In the genomic region with DNA sequence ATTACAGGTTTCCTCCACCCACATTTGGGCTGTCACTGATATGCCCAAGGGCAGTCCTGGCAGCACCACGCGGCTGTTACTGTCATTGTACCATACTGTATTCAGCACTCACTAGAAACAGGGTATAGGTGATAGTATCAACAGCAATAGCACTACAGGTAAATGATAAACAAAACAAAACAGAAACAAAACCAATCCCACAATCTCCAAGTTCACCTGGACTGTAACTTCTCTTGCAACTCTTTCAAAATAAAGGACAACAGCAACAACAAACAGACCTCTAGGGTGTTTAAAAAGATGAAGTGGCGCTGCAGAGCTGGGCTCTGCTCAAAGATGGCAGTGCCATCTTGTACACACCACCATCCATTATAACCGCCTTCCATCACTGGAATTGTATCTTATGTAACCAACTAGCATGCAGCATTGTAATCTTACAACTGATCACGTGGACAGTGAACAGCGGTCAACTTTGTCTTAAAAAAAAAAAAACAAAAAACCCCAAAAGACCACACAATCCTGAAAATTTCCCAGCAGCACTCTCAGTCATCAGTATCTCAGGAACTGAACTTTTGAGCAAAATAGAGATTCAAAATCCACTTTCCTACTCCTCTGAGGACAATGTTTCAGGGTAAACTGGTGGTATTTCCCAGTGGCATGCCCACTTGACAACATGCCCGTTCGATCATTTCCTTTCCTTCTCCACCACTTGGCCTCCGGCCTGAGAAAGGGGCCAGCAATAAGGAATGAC, we compare ENCODE assay signal across 8 cellular contexts. TPM values are rescaled to one million over a fixed set of nuclear protein-coding genes. Genes with fewer than 3 reads are reported as not detected.
DNase-seq lines count a peak whose midpoint lies in the region; ATAC-seq, FAIRE-seq and TF ChIP-seq lines count a peak whose summit lies in the region.

No MANE protein-coding gene starts in this region.

- peak; percentile 80 for DNase-seq in HT-29 (ENCODE audit: low spot score)
- peak; percentile 82 for DNase-seq in RPMI8226
- DNase-seq in GM12878 (ENCODE audit: low read depth, low spot score), result no peak
- DNase-seq in kidney epithelial cell (ENCODE audit: low read depth), result no peak
- peak; percentile 55 for DNase-seq in stimulated activated CD4-positive, alpha-beta T cell treated with anti-CD3 and anti-CD28 coated beads, Interleukin-4, amount 100 ng/mL, for 24 hours

- no peak for TF ChIP-seq RAD21 in GM12878 (IDR thresholded peaks at IDR 0.05; ENCODE audit: insufficient read depth, low read depth, low read length)

- no peaks in the 10 kb centered on the region for H3K27me3 ChIP-seq in BLaER1
- no peaks in the 10 kb centered on the region for H3K27me3 ChIP-seq in GM12878 (replicated peaks in 1 of 2; ENCODE audit: control insufficient read depth in 2 of 2, insufficient read depth in 2 of 2, low read length in 1 of 2)
- H3K27me3 ChIP-seq in kidney epithelial cell (ENCODE audit: control insufficient read depth, insufficient read depth, low read length), result no peaks in the 10 kb centered on the region

- H3K9ac ChIP-seq in BLaER1 (peak overlapping the region; percentile 100), GM12878 (ENCODE audit: control insufficient read depth, insufficient read depth, low read length) (peak overlapping the region; percentile 97)

- H3K36me3 ChIP-seq in BLaER1 (peaks cover 64% of the 10 kb centered on the region), GM12878 (ENCODE audit: control insufficient read depth in 2 of 2, insufficient read depth in 2 of 2, low read length in 1 of 2) (peaks cover 5 to 19% of the 10 kb centered on the region in 2 experiments; a peak in 3 of 4 replicates), kidney epithelial cell (ENCODE audit: control insufficient read depth, insufficient read depth, low read length) (peaks cover 5% of the 10 kb centered on the region)

- H4K20me1 ChIP-seq in BLaER1 (peaks cover 11% of the 10 kb centered on the region; the same call in 1 of the 2 replicates), GM12878 (ENCODE audit: control insufficient read depth, insufficient read depth) (no peaks in the 10 kb centered on the region)

- H3K27ac ChIP-seq in BLaER1 (peak overlapping the region; percentile 100), GM12878 (ENCODE audit: control insufficient read depth, insufficient read depth) (peak overlapping the region; percentile 97)

- H3K4me3 ChIP-seq in BLaER1 (peak overlapping the region; percentile 95), GM12878 (peak overlapping the region; percentile 91), kidney epithelial cell (ENCODE audit: low read depth, low read length) (peak overlapping the region; percentile 79)

- in situ Hi-C loops in GM12878 (cut with MboI), result loop anchor here (5.0 to 10.0 kb wide), 2 partner anchors 109 to 369 kb away; no protein-coding TSS in a partner anchor

- TF ChIP-seq EP300 in GM12878 (IDR thresholded peaks at IDR 0.05; ENCODE audit: borderline replicate concordance in 1 of 2, control insufficient read depth in 1 of 2, low read depth in 2 of 2, low read length in 2 of 2), result no peak

- H3K4me2 ChIP-seq in BLaER1 (peak overlapping the region; percentile 79), GM12878 (ENCODE audit: control insufficient read depth, insufficient read depth) (peak overlapping the region; percentile 82)

- intact Hi-C loops in GM12878 (cut with micrococcal nuclease; ENCODE audit: unreplicated experiment), result loop anchor here (5.0 to 10.0 kb wide), 3 partner anchors 231 to 491 kb away; a partner anchor contains a TSS

- SMC1A ChIA-PET in GM12878 (lab: Charles Lee; ENCODE audit: uncharacterized antibody, unreplicated experiment), result interaction anchor here (0.6 to 9.7 kb wide), 8 partner anchors 52 to 477 kb away, joined by 3 to 81 read pairs (median 6); no protein-coding TSS in a partner anchor

- H3K9me3 ChIP-seq in BLaER1 (no peaks in the 10 kb centered on the region), GM12878 (replicated peaks; ENCODE audit: control insufficient read depth, insufficient read depth, low read length) (no peaks in the 10 kb centered on the region)

- FAIRE-seq in GM12878 (lab: Jason Lieb, UNC), result no peak

- WGBS in GM12878 (ENCODE audit: insufficient coverage, insufficient replicate concordance, low lambda C conversion rate, missing lambda C conversion rate), result 10% methylated on average over 9 of the region's 9 CpGs

- CTCF ChIA-PET in GM12878 (lab: Yijun Ruan, JAX), result interaction anchor here (2.2 kb wide), 1 partner anchor 106 kb away, joined by 8 read pairs; no protein-coding TSS in a partner anchor

- no peak overlapping the region for H2AFZ ChIP-seq in GM12878 (ENCODE audit: control insufficient read depth, low read depth, low read length)

- no TSS peak for BruUV-seq in GM12878 (replicated peaks; lab: Mats Ljungman, UMichigan)

- POLR2A ChIA-PET in GM12878 (lab: Charles Lee), result interaction anchor here (2.8 kb wide), 1 partner anchor 120 kb away, joined by 15 read pairs; no protein-coding TSS in a partner anchor

- H3K4me1 ChIP-seq in BLaER1 (peaks cover 16% of the 10 kb centered on the region), GM12878 (ENCODE audit: control insufficient read depth, insufficient read depth, low read length) (peaks cover 6% of the 10 kb centered on the region)

- no peak for TF ChIP-seq CTCF in GM12878 (IDR thresholded peaks at IDR 0.05 in 2 of 3, conservative IDR thresholded peaks at IDR 0.05 in 1 of 3; ENCODE audit: control insufficient read depth in 2 of 3, extremely low read depth in 1 of 3, insufficient read depth in 1 of 3, low read depth in 3 of 3, low read length in 3 of 3)
- TF ChIP-seq CTCF in kidney epithelial cell (IDR thresholded peaks at IDR 0.05; ENCODE audit: insufficient read depth, low read length, poor library complexity, severe bottlenecking), result no peak

- peaks cover 87% of the 10 kb centered on the region for H3K79me2 ChIP-seq in GM12878 (ENCODE audit: control insufficient read depth, insufficient read depth, low read length)

- RAD21 ChIA-PET in GM12878 (lab: Charles Lee; ENCODE audit: unreplicated experiment), result interaction anchor here (1.4 to 4.0 kb wide), 7 partner anchors 106 to 371 kb away, joined by 3 to 32 read pairs (median 4); a partner anchor contains a TSS

- ATAC-seq in GM12878, result peak; percentile 13
- ATAC-seq in HG02981 (IDR thresholded peaks at IDR 0.05; ENCODE audit: unreplicated experiment), result no peak
- ATAC-seq in GM18873 (IDR thresholded peaks at IDR 0.05; ENCODE audit: low FRiP score, unreplicated experiment), result no peak

- peak; percentile 55 for TF ChIP-seq POLR2A in GM12878 (IDR thresholded peaks at IDR 0.05; ENCODE audit: low read depth, low read length)

TF ChIP-seq in GM12878, 131 proteins besides CTCF, POLR2A, EP300 and RAD21 (continues in another document):
- TF ChIP-seq, protein P1, sequence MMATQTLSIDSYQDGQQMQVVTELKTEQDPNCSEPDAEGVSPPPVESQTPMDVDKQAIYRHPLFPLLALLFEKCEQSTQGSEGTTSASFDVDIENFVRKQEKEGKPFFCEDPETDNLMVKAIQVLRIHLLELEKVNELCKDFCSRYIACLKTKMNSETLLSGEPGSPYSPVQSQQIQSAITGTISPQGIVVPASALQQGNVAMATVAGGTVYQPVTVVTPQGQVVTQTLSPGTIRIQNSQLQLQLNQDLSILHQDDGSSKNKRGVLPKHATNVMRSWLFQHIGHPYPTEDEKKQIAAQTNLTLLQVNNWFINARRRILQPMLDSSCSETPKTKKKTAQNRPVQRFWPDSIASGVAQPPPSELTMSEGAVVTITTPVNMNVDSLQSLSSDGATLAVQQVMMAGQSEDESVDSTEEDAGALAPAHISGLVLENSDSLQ (IDR thresholded peaks at IDR 0.05), result peak; percentile 9; the same call in 1 of the 2 replicates
- TF ChIP-seq, protein P2, sequence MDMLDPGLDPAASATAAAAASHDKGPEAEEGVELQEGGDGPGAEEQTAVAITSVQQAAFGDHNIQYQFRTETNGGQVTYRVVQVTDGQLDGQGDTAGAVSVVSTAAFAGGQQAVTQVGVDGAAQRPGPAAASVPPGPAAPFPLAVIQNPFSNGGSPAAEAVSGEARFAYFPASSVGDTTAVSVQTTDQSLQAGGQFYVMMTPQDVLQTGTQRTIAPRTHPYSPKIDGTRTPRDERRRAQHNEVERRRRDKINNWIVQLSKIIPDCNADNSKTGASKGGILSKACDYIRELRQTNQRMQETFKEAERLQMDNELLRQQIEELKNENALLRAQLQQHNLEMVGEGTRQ (IDR thresholded peaks at IDR 0.05; ENCODE audit: borderline replicate concordance, low read depth, low read length), result peak; percentile 26; the same call in 1 of the 2 replicates
- TF ChIP-seq RAD51 (IDR thresholded peaks at IDR 0.05) (peak; percentile 83), SIN3A (IDR thresholded peaks at IDR 0.05; ENCODE audit: low read depth, low read length) (0 out of 2 replicates have a peak, but pooled peaks have one; percentile 18), ESRRA (IDR thresholded peaks at IDR 0.05; ENCODE audit: low read length) (no peak)
- TF ChIP-seq, protein P3, sequence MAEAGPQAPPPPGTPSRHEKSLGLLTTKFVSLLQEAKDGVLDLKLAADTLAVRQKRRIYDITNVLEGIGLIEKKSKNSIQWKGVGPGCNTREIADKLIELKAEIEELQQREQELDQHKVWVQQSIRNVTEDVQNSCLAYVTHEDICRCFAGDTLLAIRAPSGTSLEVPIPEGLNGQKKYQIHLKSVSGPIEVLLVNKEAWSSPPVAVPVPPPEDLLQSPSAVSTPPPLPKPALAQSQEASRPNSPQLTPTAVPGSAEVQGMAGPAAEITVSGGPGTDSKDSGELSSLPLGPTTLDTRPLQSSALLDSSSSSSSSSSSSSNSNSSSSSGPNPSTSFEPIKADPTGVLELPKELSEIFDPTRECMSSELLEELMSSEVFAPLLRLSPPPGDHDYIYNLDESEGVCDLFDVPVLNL (IDR thresholded peaks at IDR 0.05; ENCODE audit: low read depth, low read length), result 0 out of 2 replicates have a peak, but pooled peaks have one; percentile 11

RNA-seq across cellular contexts. Expression of a gene that starts 3.8 kb away (rescaled TPM):
- 203 and 235 TPM in 2 replicates for total RNA-seq in HT-29 (2014; rRNA removed; shearing (Covaris generic))
- total RNA-seq in GM12878 (2013; cell fraction: nucleolus; rRNA removed), result 219 and 220 TPM in 2 replicates
- total RNA-seq in GM12878 (2014; rRNA removed), result 54.6 and 61.4 TPM in 2 replicates
- total RNA-seq in GM12878 (2014; rRNA removed; fragmentation: Illumina TruSeq; extraction: Trizol), result 54.4 and 55.4 TPM in 2 replicates
- 114 TPM in 2 replicates for total RNA-seq in GM12878 (2021)
- polyA plus RNA-seq in GM12878 (2011; ENCODE audit: low read depth), result 26.9 TPM
- polyA plus RNA-seq in GM12878 (2011; rRNA removed), result 39.2 and 49.2 TPM in 2 replicates
- polyA plus RNA-seq in GM12878 (2011; cell fraction: cytosol; rRNA removed), result 60.1 and 68.0 TPM in 2 replicates
- polyA plus RNA-seq in GM12878 (2011; cell fraction: nucleus; rRNA removed), result 254 and 345 TPM in 2 replicates
- 63.0 and 95.9 TPM in 2 replicates for polyA plus RNA-seq in GM12878 (2012)
- 23.9 and 64.7 TPM in 2 replicates for polyA plus RNA-seq in GM12878 (2014; fragmentation: Illumina TruSeq; extraction: Trizol)
- 10 to 100 TPM; 26.2 to 28.1 TPM for polyA plus RNA-seq in GM12878 (2014; fragmentation: Nextera tagmentation; extraction: Ambion mirVana)
- 57.6 and 68.9 TPM in 2 replicates for polyA plus RNA-seq in GM12878 (2014; rRNA removed)
- 10 to 100 TPM in 1 of 2 experiments, 1 to 10 TPM in 1; 7.5 to 12.9 TPM for polyA plus RNA-seq in GM12878 (2016; fragmentation: Nextera tagmentation; extraction: Ambion mirVana)
- polyA minus RNA-seq in GM12878 (2011; rRNA and poly(A)+ RNA removed), result 43.9 and 108 TPM in 2 replicates
- 82.8 and 86.3 TPM in 2 replicates for polyA minus RNA-seq in GM12878 (2011; cell fraction: cytosol; rRNA and poly(A)+ RNA removed)
- 96.7 and 119 TPM in 2 replicates for polyA minus RNA-seq in GM12878 (2011; cell fraction: nucleus; rRNA and poly(A)+ RNA removed)
- 85.5 and 88.5 TPM in 2 replicates for total RNA-seq in kidney epithelial cell

Comparison
In these comparisons a context has a peak if more than half of its experiments do, and no peak if none do; other contexts are left out.
1. DNase-seq: peak in HT-29 (single experiment), RPMI8226 (single experiment) and stimulated activated CD4-positive, alpha-beta T cell treated with anti-CD3 and anti-CD28 coated beads, Interleukin-4, amount 100 ng/mL, for 24 hours (single experiment); none in GM12878 (single experiment) and kidney epithelial cell (single experiment).
2. Peak in every context shown above with its lines, with median percentiles within 50 percentile points of each other: H3K4me3 ChIP-seq.